In the genomic region with DNA sequence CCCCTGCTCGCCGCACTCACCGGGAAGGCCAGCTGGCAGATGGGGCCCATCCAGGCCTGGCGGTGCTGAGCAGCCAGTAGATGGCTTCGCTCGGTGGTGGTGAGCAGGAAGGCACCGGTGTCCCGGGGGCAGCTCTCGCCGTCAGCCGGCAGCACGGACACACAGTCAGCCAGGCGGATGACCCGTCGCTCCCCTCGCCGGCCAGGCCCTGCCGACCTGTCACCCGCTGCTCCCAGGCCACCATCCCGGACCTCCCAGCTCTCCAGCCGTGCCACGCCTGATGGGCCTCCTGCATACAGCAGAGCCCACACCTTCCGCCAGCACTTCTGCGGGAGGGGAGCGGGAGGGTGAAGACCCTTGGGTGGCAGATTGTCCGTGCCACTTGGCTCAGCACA, we compare ENCODE assay signal across 15 cellular contexts. TPM values are rescaled to one million over a fixed set of nuclear protein-coding genes. Genes with fewer than 3 reads are reported as not detected.
DNase-seq lines count a peak whose midpoint lies in the region; TF ChIP-seq lines count a peak whose summit lies in the region.
"Had no signal": no experiment of that assay in that cellular context is flagged by ENCODE, and none has a peak within 500 bp of the region (broad histone marks: within the 10 kb centered on the region; RNA-seq: fewer than 3 reads in every experiment).

No MANE protein-coding gene starts in this region.

- peaks cover 37% of the 10 kb centered on the region for H3K36me3 Mint-ChIP-seq in Calu3 (ENCODE audit: insufficient read depth, unreplicated experiment)
- H3K36me3 Mint-ChIP-seq in endothelial cell (ENCODE audit: low read depth, unreplicated experiment) = peaks cover 29% of the 10 kb centered on the region

- no peaks in the 10 kb centered on the region for H3K9me2 ChIP-seq in MM.1S (replicated peaks; ENCODE audit: insufficient read depth, low read length)

- H3K9me3 Mint-ChIP-seq in Calu3 (ENCODE audit: low read depth, unreplicated experiment) (no peaks in the 10 kb centered on the region), endothelial cell (ENCODE audit: unreplicated experiment) (no peaks in the 10 kb centered on the region)
- H3K9me3 Mint-ChIP-seq: activated CD8-positive, alpha-beta T cell treated with anti-CD3 and anti-CD28 coated beads for 36 hours; activated T-helper 2 cell treated with anti-CD3 and anti-CD28 coated beads, Interferon-gamma antibody, Interleukin-2, Interleukin-4, amounts not matched to agents 10 μg/mL and 5 μg/mL and 100 μg/mL, durations not matched to agents 14 hours and 24 hours and 36 hours had no signal

- no peak overlapping the region for H3K9ac ChIP-seq in MM.1S (ENCODE audit: low read length)

- H3K27ac Mint-ChIP-seq in Calu3 (ENCODE audit: unreplicated experiment) (peak overlapping the region; percentile 1), endothelial cell (ENCODE audit: unreplicated experiment) (peak overlapping the region; percentile 84)
- H3K27ac Mint-ChIP-seq: activated CD8-positive, alpha-beta T cell treated with anti-CD3 and anti-CD28 coated beads for 36 hours; activated T-helper 2 cell treated with anti-CD3 and anti-CD28 coated beads, Interferon-gamma antibody, Interleukin-2, Interleukin-4, amounts not matched to agents 10 μg/mL and 5 μg/mL and 100 μg/mL, durations not matched to agents 14 hours and 24 hours and 36 hours had no signal

- BruUV-seq in Calu3 (replicated peaks; lab: Mats Ljungman, UMichigan) = no TSS peak

- 0 out of 2 replicates have a peak overlapping the region, but pooled peaks have one; percentile 89 for H3K4me2 ChIP-seq in MM.1S (ENCODE audit: low read depth, low read length)

- H3K27me3 ChIP-seq in MM.1S (replicated peaks; ENCODE audit: insufficient read depth, low read length) = no peaks in the 10 kb centered on the region
- H3K27me3 ChIP-seq in spleen (replicated peaks in 1 of 7) = no peaks in the 10 kb centered on the region
- H3K27me3 ChIP-seq: SJSA1 had no signal

- no peaks in the 10 kb centered on the region for H3K27me3 Mint-ChIP-seq in Calu3 (ENCODE audit: unreplicated experiment)
- peaks cover 14% of the 10 kb centered on the region for H3K27me3 Mint-ChIP-seq in endothelial cell (ENCODE audit: unreplicated experiment)
- H3K27me3 Mint-ChIP-seq: activated CD8-positive, alpha-beta T cell treated with anti-CD3 and anti-CD28 coated beads for 36 hours had no signal

- H3K4me3 ChIP-seq in MM.1S (ENCODE audit: low read length) = no peak overlapping the region
- peak overlapping the region; percentile 38 to 86 (median 54) for H3K4me3 ChIP-seq in spleen
- H3K4me3 ChIP-seq in lower leg skin (ENCODE audit: low read depth, poor library complexity, severe bottlenecking) = no peak overlapping the region
- H3K4me3 ChIP-seq: SJSA1 had no signal

- no peak overlapping the region for H2AFZ ChIP-seq in MM.1S (ENCODE audit: low read length)

- TF ChIP-seq POLR2A in spleen (IDR thresholded peaks at IDR 0.05) (no peak), lower leg skin (IDR thresholded peaks at IDR 0.05) (no peak)

- H3K4me1 Mint-ChIP-seq in Calu3 (ENCODE audit: low read depth, unreplicated experiment) = no peaks in the 10 kb centered on the region
- peaks cover 29% of the 10 kb centered on the region for H3K4me1 Mint-ChIP-seq in endothelial cell (ENCODE audit: unreplicated experiment)

- TF ChIP-seq CTCF in Calu3 (IDR thresholded peaks at IDR 0.05; ENCODE audit: unreplicated experiment) = no peak
- TF ChIP-seq CTCF in MM.1S (IDR thresholded peaks at IDR 0.05; ENCODE audit: low read length) = no peak
- no peak for TF ChIP-seq CTCF in endothelial cell (IDR thresholded peaks at IDR 0.05; ENCODE audit: unreplicated experiment)
- peak in 1 of 11 experiments; percentile 2 for TF ChIP-seq CTCF in spleen (IDR thresholded peaks at IDR 0.05 in 8 of 11, conservative IDR thresholded peaks at IDR 0.05 in 3 of 11)
- TF ChIP-seq CTCF in lower leg skin (IDR thresholded peaks at IDR 0.05) = no peak

- intact Hi-C loops in Calu3 (cut with micrococcal nuclease; ENCODE audit: unreplicated experiment) = no loop called here
- intact Hi-C loops in spleen (cut with DNase I; ENCODE audit: low total_unique reads) = no loop called here
- intact Hi-C loops in lower leg skin (cut with DNase I; ENCODE audit: low total_unique reads) = no loop called here

- H3K36me3 ChIP-seq in MM.1S (replicated peaks; ENCODE audit: insufficient read depth, low read length) (no peaks in the 10 kb centered on the region; the same call in 1 of the 2 replicates), spleen (peaks cover 0 to 84% (median 51%) of the 10 kb centered on the region in 6 donors)

- H3K4me1 ChIP-seq in MM.1S (ENCODE audit: low read length) (peaks cover 18% of the 10 kb centered on the region), spleen (peaks cover 0 to 94% (median 49%) of the 10 kb centered on the region in 6 donors)
- H3K4me1 ChIP-seq: SJSA1 had no signal

- H4K20me1 ChIP-seq in MM.1S (ENCODE audit: insufficient read depth, low read length) = no peaks in the 10 kb centered on the region

- H3F3A ChIP-seq in MM.1S (ENCODE audit: insufficient read depth, low read length) = no peaks in the 10 kb centered on the region

- no peaks in the 10 kb centered on the region for H3K79me2 ChIP-seq in MM.1S (ENCODE audit: low read length)

- H3K9me3 ChIP-seq in MM.1S (replicated peaks; ENCODE audit: insufficient read depth, low read length) = no peaks in the 10 kb centered on the region
- no peaks in the 10 kb centered on the region for H3K9me3 ChIP-seq in spleen
- H3K9me3 ChIP-seq: SJSA1 had no signal

- DNase-seq in Calu3 (no peak), MM.1S (no peak), endothelial cell (ENCODE audit: low spot score) (no peak), spleen (peak; percentile 88), LoVo (ENCODE audit: low spot score) (no peak), lower leg skin (ENCODE audit: low spot score in 2 of 2) (no peak), NCI-H2029 (lab: John Stamatoyannopoulos, UW) (no peak), D341Med (ENCODE audit: low spot score) (no peak)
- DNase-seq: activated CD8-positive, alpha-beta T cell treated with anti-CD3 and anti-CD28 coated beads for 36 hours; amygdala; glutamatergic neuron; NCI-H1436; NCI-H345 had no signal

- no peak overlapping the region for H3K27ac ChIP-seq in MM.1S (ENCODE audit: low read length)
- H3K27ac ChIP-seq in spleen = peak overlapping the region in 7 of 8 donors; percentile 85 to 99 (median 93)
- H3K27ac ChIP-seq: SJSA1 had no signal

- WGBS in spleen, 5 donors = 30 to 62% (median 39%) methylated on average over 4 to 26 of the region's 26 CpGs
- 80 to 87% methylated on average over 22 to 25 of the region's 26 CpGs for WGBS in lower leg skin, 2 donors

- H3K4me3 Mint-ChIP-seq in Calu3 (ENCODE audit: low read depth, unreplicated experiment) (no peak overlapping the region), endothelial cell (ENCODE audit: unreplicated experiment) (no peak overlapping the region)
- H3K4me3 Mint-ChIP-seq: activated CD8-positive, alpha-beta T cell treated with anti-CD3 and anti-CD28 coated beads for 36 hours had no signal

- CTCF ChIA-PET in Calu3 (lab: Charles Lee) = interaction anchor here (1.0 kb wide), 1 partner anchor 11 kb away, joined by 4 read pairs; a partner anchor contains a TSS

RNA-seq across cellular contexts. Expression of a gene that starts 1.4 kb away (rescaled TPM):
- 14.5 and 15.7 TPM in 2 replicates for total RNA-seq in Calu3 (2022)
- 51.4 TPM for total RNA-seq in endothelial cell (ENCODE audit: unreplicated experiment)
- 100 to 1,000 TPM; 111 to 231 (median 149) TPM for total RNA-seq in spleen
- 100 to 1,000 TPM in 1 of 3 donors, 10 to 100 TPM in 2; 69.9 to 144 (median 98.4) TPM for polyA plus RNA-seq in spleen
- 1 to 10 TPM; 1.5 to 4.0 (median 2.0) TPM for total RNA-seq in lower leg skin

RNA-seq across cellular contexts. Expression of a gene that starts 8.5 kb away (rescaled TPM):
- total RNA-seq in Calu3 (2022) (101 and 132 TPM in 2 replicates), endothelial cell (ENCODE audit: unreplicated experiment) (125 TPM), spleen (100 to 1,000 TPM in 2 of 7 donors, 10 to 100 TPM in 5; 68.9 to 126 (median 91.8) TPM), lower leg skin (100 to 1,000 TPM in 1 of 4 donors, 10 to 100 TPM in 3; 70.7 to 108 (median 88.6) TPM)
- polyA plus RNA-seq in spleen = 10 to 100 TPM; 68.9 to 99.4 (median 92.9) TPM

RNA-seq across cellular contexts. Expression of a gene that starts 10.8 kb away (rescaled TPM):
- total RNA-seq in Calu3 (2022) (400 and 420 TPM in 2 replicates), endothelial cell (ENCODE audit: unreplicated experiment) (238 TPM), spleen (100 to 1,000 TPM in 3 of 7 donors, 10 to 100 TPM in 4; 44.8 to 220 (median 86.4) TPM), lower leg skin (10 to 100 TPM; 11.8 to 31.7 (median 23.5) TPM)
- polyA plus RNA-seq in spleen = 100 to 1,000 TPM in 1 of 3 donors, 10 to 100 TPM in 2; 42.5 to 125 (median 59.2) TPM

RNA-seq across cellular contexts. Expression of a gene that starts 34.8 kb away (rescaled TPM):
- total RNA-seq in Calu3 (2022) (207 and 218 TPM in 2 replicates), endothelial cell (ENCODE audit: unreplicated experiment) (315 TPM), spleen (10 to 100 TPM; 13.0 to 26.5 (median 17.6) TPM), lower leg skin (10 to 100 TPM; 14.0 to 65.5 (median 27.6) TPM)
- polyA plus RNA-seq in spleen = 10 to 100 TPM in 1 of 3 donors, 1 to 10 TPM in 2; 6.8 to 16.3 (median 7.6) TPM

RNA-seq across cellular contexts. Expression of a gene that starts 46.1 kb away (rescaled TPM):
- total RNA-seq in Calu3 (2022) (92.0 and 97.0 TPM in 2 replicates), endothelial cell (ENCODE audit: unreplicated experiment) (97.6 TPM), spleen (100 to 1,000 TPM in 5 of 7 donors, 10 to 100 TPM in 2; 86.9 to 155 (median 116) TPM), lower leg skin (100 to 1,000 TPM in 1 of 4 donors, 10 to 100 TPM in 3; 57.0 to 128 (median 69.7) TPM)
- polyA plus RNA-seq in spleen = 100 to 1,000 TPM; 145 to 364 (median 348) TPM

Comparison
In these comparisons a context has a peak if more than half of its experiments do, and no peak if none do; other contexts are left out.
1. H3K4me3 ChIP-seq: peak in spleen (8 of 8); none in MM.1S (single experiment) and lower leg skin (single experiment).